8 cellular contexts compared by ENCODE assay signal in the genomic region with DNA sequence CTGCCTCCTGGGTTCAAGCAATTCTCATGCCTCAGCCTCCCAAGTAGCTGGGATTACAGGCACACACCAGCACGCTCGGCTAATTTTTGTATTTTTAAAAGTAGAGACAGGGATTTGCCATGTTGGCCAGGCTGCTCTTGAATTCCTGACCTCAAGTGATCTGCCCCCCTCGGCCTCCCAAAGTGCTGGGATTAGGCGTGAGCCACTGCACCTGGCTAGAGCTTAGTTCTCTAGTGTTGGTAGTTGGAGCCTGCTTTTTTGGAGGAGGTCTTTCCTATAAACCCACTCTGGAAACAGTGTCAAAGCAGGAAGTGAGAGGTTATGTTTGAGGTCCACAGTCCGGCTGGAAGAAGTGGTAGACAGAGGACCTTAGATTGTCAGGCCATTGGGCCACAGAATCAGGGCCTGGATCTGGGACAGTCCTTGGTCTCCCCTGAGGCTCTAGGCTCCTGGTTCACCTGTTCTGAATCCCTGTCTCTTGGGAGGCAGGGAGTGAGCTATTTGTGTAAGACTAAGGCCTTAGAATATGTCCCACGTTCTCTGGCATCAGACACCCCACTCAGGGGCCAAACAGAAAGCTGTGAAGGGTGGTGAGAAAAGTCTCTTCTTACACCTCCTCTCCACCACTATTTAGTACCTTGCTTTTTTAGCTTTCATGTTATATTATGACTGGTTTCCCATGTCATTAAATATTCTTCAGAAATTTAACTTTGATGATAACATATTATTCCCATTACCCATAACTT. TPM values are rescaled to one million over a fixed set of nuclear protein-coding genes. Genes with fewer than 3 reads are reported as not detected.
A peak's percentile ranks its signal among the peaks of the same experiment; 100 is the strongest.
DNase-seq lines count a peak whose midpoint lies in the region; ATAC-seq and TF ChIP-seq lines count a peak whose summit lies in the region.

No MANE protein-coding gene starts in this region.

- H3K9me3 ChIP-seq in WERI-Rb-1 (ENCODE audit: severe bottlenecking) = no peaks in the 10 kb centered on the region
- no peaks in the 10 kb centered on the region for H3K9me3 ChIP-seq in mesenchymal stem cell (ENCODE audit: control insufficient read depth, low read length)

- no peak overlapping the region; the same call in 1 of the 2 replicates for H3K4me3 ChIP-seq in WERI-Rb-1 (ENCODE audit: low read depth, low read length)
- no peak overlapping the region for H3K4me3 ChIP-seq in mesenchymal stem cell (ENCODE audit: insufficient read depth in 1 of 2, low read depth in 1 of 2, low read length in 2 of 2)

- peaks cover 0 to 4% of the 10 kb centered on the region in 2 donors for H3K9me3 Mint-ChIP-seq in activated naive CD4-positive, alpha-beta T cell treated with anti-CD3 and anti-CD28 coated beads, Interleukin-2, amount 50 U/mL, for 72 hours
- H3K9me3 Mint-ChIP-seq in type B pancreatic cell = no peaks in the 10 kb centered on the region

- H3K36me3 ChIP-seq in WERI-Rb-1 = no peaks in the 10 kb centered on the region
- no peaks in the 10 kb centered on the region for H3K36me3 ChIP-seq in mesenchymal stem cell (ENCODE audit: control insufficient read depth in 1 of 2, insufficient read depth in 2 of 2, low read depth in 1 of 2, low read length in 2 of 2)

- no peak overlapping the region for H3K23ac ChIP-seq in mesenchymal stem cell (ENCODE audit: low read length in 2 of 2)

- TF ChIP-seq CTCF in WERI-Rb-1 (IDR thresholded peaks at IDR 0.05; ENCODE audit: low read depth, low read length) = no peak
- no peak for TF ChIP-seq CTCF in type B pancreatic cell (conservative IDR thresholded peaks at IDR 0.05)

- WGBS in mesenchymal stem cell = 74% methylated on average over 6 of the region's 6 CpGs

- H4K8ac ChIP-seq in mesenchymal stem cell (ENCODE audit: low read length) = no peak overlapping the region

- no peak overlapping the region for H2BK120ac ChIP-seq in mesenchymal stem cell (ENCODE audit: low read depth, low read length)

- no peak overlapping the region for H4K91ac ChIP-seq in mesenchymal stem cell (ENCODE audit: low read length)

- peak overlapping the region; percentile 89 for H2AK5ac ChIP-seq in mesenchymal stem cell (ENCODE audit: low read length, severe bottlenecking)

- H3K27me3 ChIP-seq in WERI-Rb-1 (ENCODE audit: insufficient read depth, low read depth, severe bottlenecking) = no peaks in the 10 kb centered on the region
- H3K27me3 ChIP-seq in mesenchymal stem cell (ENCODE audit: control insufficient read depth in 1 of 2, insufficient read depth in 1 of 2, low read length in 2 of 2) = no peaks in the 10 kb centered on the region

- DNase-seq in activated naive CD4-positive, alpha-beta T cell treated with anti-CD3 and anti-CD28 coated beads, Interleukin-2, amount 50 U/mL, for 72 hours (ENCODE audit: low spot score in 2 of 2) = no peak
- DNase-seq in activated naive CD4-positive, alpha-beta T cell treated with Interleukin-2 at 50 U/mL for 16 hours = no peak
- DNase-seq in WERI-Rb-1 (peak; percentile 87), mesenchymal stem cell (no peak), type B pancreatic cell (ENCODE audit: extremely low spot score, unreplicated experiment) (no peak)
- DNase-seq in activated CD8-positive, alpha-beta memory T cell treated with anti-CD3 and anti-CD28 coated beads, Interleukin-2, amount 50 U/mL, for 4 hours = no peak

- peak overlapping the region; percentile 57 to 100 for H3K27ac Mint-ChIP-seq in activated naive CD4-positive, alpha-beta T cell treated with anti-CD3 and anti-CD28 coated beads, Interleukin-2, amount 50 U/mL, for 72 hours
- peak overlapping the region; percentile 31 for H3K27ac Mint-ChIP-seq in type B pancreatic cell

- no peak overlapping the region for H2BK5ac ChIP-seq in mesenchymal stem cell (ENCODE audit: low read depth, low read length, poor library complexity, severe bottlenecking)

- peaks cover 6 to 12% of the 10 kb centered on the region in 2 donors for H3K36me3 Mint-ChIP-seq in activated naive CD4-positive, alpha-beta T cell treated with anti-CD3 and anti-CD28 coated beads, Interleukin-2, amount 50 U/mL, for 72 hours
- H3K36me3 Mint-ChIP-seq in type B pancreatic cell = no peaks in the 10 kb centered on the region

- H3K79me1 ChIP-seq in mesenchymal stem cell (replicated peaks; ENCODE audit: low read length, poor library complexity, severe bottlenecking) = no peaks in the 10 kb centered on the region

- peak overlapping the region; percentile 29 to 46 for H3K18ac ChIP-seq in mesenchymal stem cell (ENCODE audit: low read depth in 1 of 2, low read length in 2 of 2)

- H3K27ac ChIP-seq in WERI-Rb-1 (peak overlapping the region; percentile 61), mesenchymal stem cell (ENCODE audit: low read length, poor library complexity, severe bottlenecking) (peak overlapping the region; percentile 61)

- no peak overlapping the region for H3K9ac ChIP-seq in mesenchymal stem cell (ENCODE audit: low read length)

- no peak for ATAC-seq in activated naive CD4-positive, alpha-beta T cell treated with anti-CD3 and anti-CD28 coated beads, Interleukin-2, amount 50 U/mL, for 72 hours
- no peak for ATAC-seq in GM19328 (IDR thresholded peaks at IDR 0.05; ENCODE audit: unreplicated experiment)
- no peak for ATAC-seq in HG02884 (IDR thresholded peaks at IDR 0.05; ENCODE audit: unreplicated experiment)

- no peak overlapping the region for H3K4ac ChIP-seq in mesenchymal stem cell (ENCODE audit: low read depth in 1 of 2, low read length in 2 of 2)

- no peak overlapping the region for H3K4me3 Mint-ChIP-seq in type B pancreatic cell

- no peak overlapping the region for H3K14ac ChIP-seq in mesenchymal stem cell (ENCODE audit: low read length in 2 of 2)

- no peak overlapping the region for H2AFZ ChIP-seq in mesenchymal stem cell (ENCODE audit: low read depth, low read length)

- H3K4me1 Mint-ChIP-seq in type B pancreatic cell (ENCODE audit: unreplicated experiment) = peaks cover 30% of the 10 kb centered on the region

- H3K27me3 Mint-ChIP-seq in type B pancreatic cell = peaks cover 3% of the 10 kb centered on the region

- peak overlapping the region; percentile 8 to 44 for H2BK12ac ChIP-seq in mesenchymal stem cell (ENCODE audit: low read length in 2 of 2)

- no peak overlapping the region for H2BK15ac ChIP-seq in mesenchymal stem cell (ENCODE audit: low read depth, poor library complexity, severe bottlenecking)

- peaks cover 26% of the 10 kb centered on the region for H3K4me1 ChIP-seq in mesenchymal stem cell (ENCODE audit: control insufficient read depth, insufficient read depth, low read depth, low read length)

- no peak overlapping the region for H3K4me2 ChIP-seq in mesenchymal stem cell (ENCODE audit: low read length, poor library complexity, severe bottlenecking)

RNA-seq across cellular contexts. Expression of gene PCBP1, which starts 34.5 kb away (rescaled TPM):
- 100 to 1,000 TPM; 339 to 451 TPM for total RNA-seq in activated naive CD4-positive, alpha-beta T cell treated with anti-CD3 and anti-CD28 coated beads, Interleukin-2, amount 50 U/mL, for 72 hours
- 232 TPM for polyA plus RNA-seq in mesenchymal stem cell (2013, experiment 1 of 2)
- 289 TPM for polyA plus RNA-seq in mesenchymal stem cell (2013, experiment 2 of 2)
- total RNA-seq in type B pancreatic cell (ENCODE audit: low replicate concordance) = 316 and 349 TPM in 2 replicates
